ENCODE assay signal across 8 cellular contexts in the genomic region with DNA sequence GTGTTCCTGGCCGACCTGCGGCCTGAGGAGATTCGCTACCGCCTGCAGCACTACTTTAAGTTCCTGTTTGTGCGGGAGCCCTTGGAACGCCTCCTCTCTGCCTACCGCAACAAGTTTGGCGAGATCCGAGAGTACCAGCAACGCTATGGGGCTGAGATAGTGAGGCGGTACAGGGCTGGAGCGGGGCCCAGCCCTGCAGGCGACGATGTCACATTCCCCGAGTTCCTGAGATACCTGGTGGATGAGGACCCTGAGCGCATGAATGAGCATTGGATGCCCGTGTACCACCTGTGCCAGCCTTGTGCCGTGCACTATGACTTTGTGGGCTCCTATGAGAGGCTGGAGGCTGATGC. TPM values are rescaled to one million over a fixed set of nuclear protein-coding genes. Genes with fewer than 3 reads are reported as not detected.
DNase-seq lines count a peak whose midpoint lies in the region; ATAC-seq and TF ChIP-seq lines count a peak whose summit lies in the region.

No MANE protein-coding gene starts in this region.

- peak overlapping the region; percentile 77 for H3K9ac ChIP-seq in ES-I3 (ENCODE audit: low read depth, low read length)

- ATAC-seq in HG02610 (IDR thresholded peaks at IDR 0.05; ENCODE audit: unreplicated experiment): peak; percentile 17
- peak; percentile 33 for ATAC-seq in SK-N-SH treated with all-trans-retinoic acid at 6 μM for 48 hours
- no peak for ATAC-seq in GM18873 (IDR thresholded peaks at IDR 0.05; ENCODE audit: low FRiP score, unreplicated experiment)

- peak overlapping the region; percentile 54 for H3K27ac Mint-ChIP-seq in endothelial cell (ENCODE audit: unreplicated experiment)

- H3K27ac ChIP-seq in muscle layer of duodenum (ENCODE audit: low read length): no peak overlapping the region

- H3K4me1 Mint-ChIP-seq in endothelial cell (ENCODE audit: unreplicated experiment): peaks cover 8% of the 10 kb centered on the region

- no peaks in the 10 kb centered on the region for H3K36me3 ChIP-seq in ES-I3 (ENCODE audit: insufficient read depth, low read length)
- peaks cover 0 to 8% of the 10 kb centered on the region in 2 donors for H3K36me3 ChIP-seq in muscle layer of duodenum (ENCODE audit: control insufficient read depth in 1 of 2, insufficient read depth in 2 of 2, low read length in 2 of 2)

- H3K9me3 Mint-ChIP-seq in endothelial cell (ENCODE audit: unreplicated experiment): no peaks in the 10 kb centered on the region

- H3K4me1 ChIP-seq in ES-I3 (ENCODE audit: insufficient read depth, low read length): peaks cover 15% of the 10 kb centered on the region
- H3K4me1 ChIP-seq in muscle layer of duodenum (ENCODE audit: control insufficient read depth in 1 of 2, insufficient read depth in 2 of 2, low read length in 2 of 2): peaks cover 5 to 19% of the 10 kb centered on the region in 2 donors

- H3K9me3 ChIP-seq in ES-I3 (ENCODE audit: control insufficient read depth, insufficient read depth, low read length) (no peaks in the 10 kb centered on the region), muscle layer of duodenum (ENCODE audit: control insufficient read depth in 1 of 2, low read length in 2 of 2) (no peaks in the 10 kb centered on the region)

- H3K27me3 Mint-ChIP-seq in endothelial cell (ENCODE audit: unreplicated experiment): peaks cover 13% of the 10 kb centered on the region

- H3K4me3 Mint-ChIP-seq in endothelial cell (ENCODE audit: unreplicated experiment): peak overlapping the region; percentile 90

- H3K27me3 ChIP-seq in muscle layer of duodenum (ENCODE audit: low read depth, low read length): no peaks in the 10 kb centered on the region

- H3K36me3 Mint-ChIP-seq in endothelial cell (ENCODE audit: low read depth, unreplicated experiment): no peaks in the 10 kb centered on the region

- H3K4me3 ChIP-seq in muscle layer of duodenum (ENCODE audit: low read depth in 1 of 2, low read length in 2 of 2): peak overlapping the region; percentile 71 to 91

- no peak for DNase-seq in endothelial cell (ENCODE audit: low spot score)
- DNase-seq in SHP77 treated with DMSO at 0.1 percent for 48 hours (lab: John Stamatoyannopoulos, UW): no peak
- DNase-seq in NCI-H2081 treated with DMSO at 0.1 percent for 48 hours (lab: John Stamatoyannopoulos, UW): no peak

- no peak for TF ChIP-seq CTCF in endothelial cell (IDR thresholded peaks at IDR 0.05; ENCODE audit: unreplicated experiment)

TF ChIP-seq in SK-N-SH treated with all-trans-retinoic acid at 6 μM for 48 hours, 23 proteins besides CTCF, POLR2A, EP300 and RAD21:
- no peak for TF ChIP-seq BACH2 (CRISPR knock-in tag; IDR thresholded peaks at IDR 0.05; ENCODE audit: borderline replicate concordance)
- TF ChIP-seq, protein P1, sequence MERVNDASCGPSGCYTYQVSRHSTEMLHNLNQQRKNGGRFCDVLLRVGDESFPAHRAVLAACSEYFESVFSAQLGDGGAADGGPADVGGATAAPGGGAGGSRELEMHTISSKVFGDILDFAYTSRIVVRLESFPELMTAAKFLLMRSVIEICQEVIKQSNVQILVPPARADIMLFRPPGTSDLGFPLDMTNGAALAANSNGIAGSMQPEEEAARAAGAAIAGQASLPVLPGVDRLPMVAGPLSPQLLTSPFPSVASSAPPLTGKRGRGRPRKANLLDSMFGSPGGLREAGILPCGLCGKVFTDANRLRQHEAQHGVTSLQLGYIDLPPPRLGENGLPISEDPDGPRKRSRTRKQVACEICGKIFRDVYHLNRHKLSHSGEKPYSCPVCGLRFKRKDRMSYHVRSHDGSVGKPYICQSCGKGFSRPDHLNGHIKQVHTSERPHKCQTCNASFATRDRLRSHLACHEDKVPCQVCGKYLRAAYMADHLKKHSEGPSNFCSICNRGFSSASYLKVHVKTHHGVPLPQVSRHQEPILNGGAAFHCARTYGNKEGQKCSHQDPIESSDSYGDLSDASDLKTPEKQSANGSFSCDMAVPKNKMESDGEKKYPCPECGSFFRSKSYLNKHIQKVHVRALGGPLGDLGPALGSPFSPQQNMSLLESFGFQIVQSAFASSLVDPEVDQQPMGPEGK (CRISPR knock-in tag; IDR thresholded peaks at IDR 0.05; ENCODE audit: borderline replicate concordance): no peak
- no peak for TF ChIP-seq ZNF565 (CRISPR knock-in tag; conservative IDR thresholded peaks at IDR 0.05; ENCODE audit: low read depth)
- no peak for TF ChIP-seq ZC3H10 (CRISPR knock-in tag; IDR thresholded peaks at IDR 0.05)
- no peak for TF ChIP-seq ESRRG (CRISPR knock-in tag; IDR thresholded peaks at IDR 0.05)
- no peak for TF ChIP-seq ZNF70 (CRISPR knock-in tag; IDR thresholded peaks at IDR 0.05)
- no peak for TF ChIP-seq PPARA (CRISPR knock-in tag; IDR thresholded peaks at IDR 0.05; ENCODE audit: borderline replicate concordance)
- no peak for TF ChIP-seq SNAI2 (CRISPR knock-in tag; IDR thresholded peaks at IDR 0.05)
- no peak for TF ChIP-seq ZFP30 (CRISPR knock-in tag; IDR thresholded peaks at IDR 0.05)
- TF ChIP-seq GLIS3 (CRISPR knock-in tag; IDR thresholded peaks at IDR 0.05): no peak
- no peak for TF ChIP-seq TCF4 (CRISPR knock-in tag; IDR thresholded peaks at IDR 0.05; ENCODE audit: borderline replicate concordance)
- TF ChIP-seq, protein P2, sequence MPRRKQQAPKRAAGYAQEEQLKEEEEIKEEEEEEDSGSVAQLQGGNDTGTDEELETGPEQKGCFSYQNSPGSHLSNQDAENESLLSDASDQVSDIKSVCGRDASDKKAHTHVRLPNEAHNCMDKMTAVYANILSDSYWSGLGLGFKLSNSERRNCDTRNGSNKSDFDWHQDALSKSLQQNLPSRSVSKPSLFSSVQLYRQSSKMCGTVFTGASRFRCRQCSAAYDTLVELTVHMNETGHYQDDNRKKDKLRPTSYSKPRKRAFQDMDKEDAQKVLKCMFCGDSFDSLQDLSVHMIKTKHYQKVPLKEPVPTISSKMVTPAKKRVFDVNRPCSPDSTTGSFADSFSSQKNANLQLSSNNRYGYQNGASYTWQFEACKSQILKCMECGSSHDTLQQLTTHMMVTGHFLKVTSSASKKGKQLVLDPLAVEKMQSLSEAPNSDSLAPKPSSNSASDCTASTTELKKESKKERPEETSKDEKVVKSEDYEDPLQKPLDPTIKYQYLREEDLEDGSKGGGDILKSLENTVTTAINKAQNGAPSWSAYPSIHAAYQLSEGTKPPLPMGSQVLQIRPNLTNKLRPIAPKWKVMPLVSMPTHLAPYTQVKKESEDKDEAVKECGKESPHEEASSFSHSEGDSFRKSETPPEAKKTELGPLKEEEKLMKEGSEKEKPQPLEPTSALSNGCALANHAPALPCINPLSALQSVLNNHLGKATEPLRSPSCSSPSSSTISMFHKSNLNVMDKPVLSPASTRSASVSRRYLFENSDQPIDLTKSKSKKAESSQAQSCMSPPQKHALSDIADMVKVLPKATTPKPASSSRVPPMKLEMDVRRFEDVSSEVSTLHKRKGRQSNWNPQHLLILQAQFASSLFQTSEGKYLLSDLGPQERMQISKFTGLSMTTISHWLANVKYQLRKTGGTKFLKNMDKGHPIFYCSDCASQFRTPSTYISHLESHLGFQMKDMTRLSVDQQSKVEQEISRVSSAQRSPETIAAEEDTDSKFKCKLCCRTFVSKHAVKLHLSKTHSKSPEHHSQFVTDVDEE (CRISPR knock-in tag; IDR thresholded peaks at IDR 0.05): no peak
- TF ChIP-seq CSDC2 (CRISPR knock-in tag; IDR thresholded peaks at IDR 0.05): no peak
- TF ChIP-seq ISL1 (CRISPR knock-in tag; IDR thresholded peaks at IDR 0.05): no peak
- no peak for TF ChIP-seq RARB (CRISPR knock-in tag; IDR thresholded peaks at IDR 0.05)

RNA-seq across cellular contexts. Expression of gene CHST14, which starts 1.0 kb away (rescaled TPM):
- 36.5 TPM for total RNA-seq in endothelial cell (ENCODE audit: unreplicated experiment)

RNA-seq across cellular contexts. Expression of gene BAHD1, which starts 31.0 kb away (rescaled TPM):
- total RNA-seq in endothelial cell (ENCODE audit: unreplicated experiment): 20.4 TPM
